1 cellular context compared by ENCODE assay signal in genomic region chr16:84136331-84137125, GRCh38.
TF ChIP-seq lines count a peak whose summit lies in the region.

No MANE protein-coding gene starts in this region.

TF ChIP-seq in IMR-90, 13 proteins besides CTCF, POLR2A, EP300 and RAD21:
- TF ChIP-seq CHD1 (IDR thresholded peaks at IDR 0.05; ENCODE audit: low read depth, low read length) (no peak), RFX5 (IDR thresholded peaks at IDR 0.05; ENCODE audit: low read depth, low read length) (no peak), MXI1 (IDR thresholded peaks at IDR 0.05; ENCODE audit: borderline replicate concordance, low read depth, low read length) (no peak), MAFK (IDR thresholded peaks at IDR 0.05; ENCODE audit: low read depth, low read length) (no peak), SMC3 (IDR thresholded peaks at IDR 0.05; ENCODE audit: low read depth, low read length) (no peak)
- TF ChIP-seq, protein P1, sequence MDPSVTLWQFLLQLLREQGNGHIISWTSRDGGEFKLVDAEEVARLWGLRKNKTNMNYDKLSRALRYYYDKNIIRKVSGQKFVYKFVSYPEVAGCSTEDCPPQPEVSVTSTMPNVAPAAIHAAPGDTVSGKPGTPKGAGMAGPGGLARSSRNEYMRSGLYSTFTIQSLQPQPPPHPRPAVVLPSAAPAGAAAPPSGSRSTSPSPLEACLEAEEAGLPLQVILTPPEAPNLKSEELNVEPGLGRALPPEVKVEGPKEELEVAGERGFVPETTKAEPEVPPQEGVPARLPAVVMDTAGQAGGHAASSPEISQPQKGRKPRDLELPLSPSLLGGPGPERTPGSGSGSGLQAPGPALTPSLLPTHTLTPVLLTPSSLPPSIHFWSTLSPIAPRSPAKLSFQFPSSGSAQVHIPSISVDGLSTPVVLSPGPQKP (IDR thresholded peaks at IDR 0.05; ENCODE audit: borderline replicate concordance, low read depth, low read length): no peak
